Comparison of ENCODE assay signal across 8 cellular contexts in the genomic region with DNA sequence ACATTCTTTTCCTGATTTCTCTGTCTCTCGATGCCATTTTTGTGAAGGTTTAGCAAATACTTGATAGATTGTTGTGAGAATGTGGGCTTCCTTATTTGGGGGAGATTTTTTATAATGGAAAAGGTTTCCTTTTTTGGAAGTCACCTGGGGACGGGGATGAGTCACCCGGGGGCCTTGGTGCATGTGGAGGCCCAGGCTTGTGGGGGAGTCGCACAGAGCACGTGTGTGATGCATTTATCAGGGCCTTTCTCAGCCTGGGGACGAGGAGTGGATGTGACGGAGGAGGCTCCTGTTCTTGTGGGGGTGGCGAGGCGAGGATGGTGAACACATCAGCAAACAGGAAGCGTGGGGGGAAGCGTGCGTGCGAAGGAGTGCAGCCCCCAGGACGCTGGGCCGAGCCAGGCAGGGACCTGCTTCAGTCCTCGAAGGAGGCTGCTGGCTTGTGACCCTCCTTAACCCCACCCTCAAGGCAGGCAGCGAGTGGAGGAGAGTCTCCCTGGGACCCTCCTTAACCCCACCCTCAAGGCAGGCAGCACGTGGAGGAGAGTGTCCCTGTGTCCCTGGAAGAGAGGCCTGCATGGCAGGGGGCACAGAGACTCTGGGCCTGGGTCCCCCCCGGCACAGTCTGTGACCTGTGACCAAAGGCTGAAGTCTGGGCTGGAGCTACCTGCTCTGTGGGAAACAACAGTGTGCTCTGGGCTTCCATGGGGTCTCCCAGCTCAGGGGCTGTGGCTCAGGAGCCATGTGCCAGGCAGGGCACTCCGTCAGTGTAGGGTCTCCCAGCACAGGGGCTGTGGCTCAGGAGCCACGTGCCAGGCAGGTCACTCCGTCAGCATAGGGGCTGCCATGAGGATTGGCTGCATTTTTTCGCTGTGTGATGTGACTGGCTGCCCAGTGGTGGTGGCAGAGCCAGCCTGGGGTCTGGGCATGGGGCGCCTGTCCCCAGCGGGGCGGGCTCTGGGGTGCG. TPM values are rescaled to one million over a fixed set of nuclear protein-coding genes. Genes with fewer than 3 reads are reported as not detected.
A peak's percentile ranks its signal among the peaks of the same experiment; 100 is the strongest.
DNase-seq lines count a peak whose midpoint lies in the region; ATAC-seq and TF ChIP-seq lines count a peak whose summit lies in the region.

No MANE protein-coding gene starts in this region.

- peak overlapping the region; percentile 36 for H3K4me3 ChIP-seq in CD8-positive, alpha-beta T cell (ENCODE audit: low read depth, low read length)

- no peaks in the 10 kb centered on the region for H3K27me3 Mint-ChIP-seq in CD8-positive, alpha-beta T cell (ENCODE audit: low read depth)
- peaks cover 5% of the 10 kb centered on the region for H3K27me3 Mint-ChIP-seq in activated naive CD4-positive, alpha-beta T cell treated with anti-CD3 and anti-CD28 coated beads, Interleukin-2, amount 10 ng/mL, durations not matched to agents 7 days and 5 days
- H3K27me3 Mint-ChIP-seq in progenitor cell of endocrine pancreas (peaks cover 4% of the 10 kb centered on the region), Calu3 (ENCODE audit: unreplicated experiment) (no peaks in the 10 kb centered on the region)

- no peaks in the 10 kb centered on the region for H3K9me3 Mint-ChIP-seq in CD8-positive, alpha-beta T cell
- no peaks in the 10 kb centered on the region for H3K9me3 Mint-ChIP-seq in activated naive CD4-positive, alpha-beta T cell treated with anti-CD3 and anti-CD28 coated beads, Interleukin-2, amount 10 ng/mL, durations not matched to agents 7 days and 5 days
- no peaks in the 10 kb centered on the region for H3K9me3 Mint-ChIP-seq in progenitor cell of endocrine pancreas (ENCODE audit: low read depth)
- H3K9me3 Mint-ChIP-seq in Calu3 (ENCODE audit: low read depth, unreplicated experiment), result no peaks in the 10 kb centered on the region

- POLR2A ChIA-PET in CD8-positive, alpha-beta T cell (lab: Charles Lee), result interaction anchor here (0.6 to 1.3 kb wide), 7 partner anchors 9 to 133 kb away, joined by 3 to 5 read pairs (median 3); a partner anchor contains a TSS

- H3K36me3 ChIP-seq in CD8-positive, alpha-beta T cell (ENCODE audit: insufficient read depth, low read length), result no peaks in the 10 kb centered on the region

- peak; percentile 80 for ATAC-seq in CD8-positive, alpha-beta T cell
- no peak; the same call in 2 of the 3 replicates for ATAC-seq in SK-N-SH treated with all-trans-retinoic acid at 6 μM for 48 hours

- H3K4me1 ChIP-seq in CD8-positive, alpha-beta T cell (ENCODE audit: insufficient read depth, low read length), result peaks cover 46% of the 10 kb centered on the region

- intact Hi-C loops in CD8-positive, alpha-beta T cell (cut with DNase I, micrococcal nuclease), result loop anchor here (1.0 kb wide), 2 partner anchors 17 to 57 kb away; a partner anchor contains a TSS
- intact Hi-C loops in Calu3 (cut with micrococcal nuclease; ENCODE audit: unreplicated experiment), result no loop called here

- no peaks in the 10 kb centered on the region for H3K9me3 ChIP-seq in CD8-positive, alpha-beta T cell (ENCODE audit: low read length)

- peak overlapping the region; percentile 96 for H3K27ac Mint-ChIP-seq in CD8-positive, alpha-beta T cell
- H3K27ac Mint-ChIP-seq in activated naive CD4-positive, alpha-beta T cell treated with anti-CD3 and anti-CD28 coated beads, Interleukin-2, amount 10 ng/mL, durations not matched to agents 7 days and 5 days, result peak overlapping the region; percentile 87
- H3K27ac Mint-ChIP-seq in progenitor cell of endocrine pancreas (peak overlapping the region; percentile 87), Calu3 (ENCODE audit: unreplicated experiment) (no peak overlapping the region)

- H3K4me3 Mint-ChIP-seq in CD8-positive, alpha-beta T cell, result peak overlapping the region; percentile 78
- peak overlapping the region; percentile 36 for H3K4me3 Mint-ChIP-seq in activated naive CD4-positive, alpha-beta T cell treated with anti-CD3 and anti-CD28 coated beads, Interleukin-2, amount 10 ng/mL, durations not matched to agents 7 days and 5 days
- H3K4me3 Mint-ChIP-seq in progenitor cell of endocrine pancreas (ENCODE audit: low read depth) (no peak overlapping the region), Calu3 (ENCODE audit: low read depth, unreplicated experiment) (no peak overlapping the region)

- CTCF ChIA-PET in CD8-positive, alpha-beta T cell (lab: Charles Lee), result interaction anchor here (1.1 to 6.7 kb wide), 4 partner anchors 15 to 58 kb away, joined by 3 to 33 read pairs (median 4); no protein-coding TSS in a partner anchor
- CTCF ChIA-PET in activated naive CD4-positive, alpha-beta T cell treated with anti-CD3 and anti-CD28 coated beads, Interleukin-2, amount 10 ng/mL, durations not matched to agents 7 days and 5 days (lab: Charles Lee), result interaction anchor here (0.6 to 1.4 kb wide), 4 partner anchors 13 to 133 kb away, joined by 3 read pairs; a partner anchor contains a TSS
- CTCF ChIA-PET in Calu3 (lab: Charles Lee), result no interaction called here

- peak; percentile 29 to 91 (median 68) for DNase-seq in CD8-positive, alpha-beta T cell
- DNase-seq in OCI-M1 (lab: John Stamatoyannopoulos, UW) (peak; percentile 81), progenitor cell of endocrine pancreas (ENCODE audit: low spot score, unreplicated experiment) (no peak), Calu3 (no peak), NCI-H2081 (lab: John Stamatoyannopoulos, UW) (no peak), NCI-H2081 treated with DMSO at 0.1 percent for 48 hours (lab: John Stamatoyannopoulos, UW) (no peak)
- peak; percentile 66 for DNase-seq in activated naive CD4-positive, alpha-beta T cell treated with anti-CD3 and anti-CD28 coated beads, Interleukin-2, amount 10 ng/mL, durations not matched to agents 7 days and 5 days

- TF ChIP-seq CTCF in CD8-positive, alpha-beta T cell (IDR thresholded peaks at IDR 0.05), result no peak
- TF ChIP-seq CTCF in progenitor cell of endocrine pancreas (IDR thresholded peaks at IDR 0.05; ENCODE audit: unreplicated experiment) (no peak), Calu3 (IDR thresholded peaks at IDR 0.05; ENCODE audit: unreplicated experiment) (no peak)

- H3K36me3 Mint-ChIP-seq in CD8-positive, alpha-beta T cell, result peaks cover 15% of the 10 kb centered on the region
- H3K36me3 Mint-ChIP-seq in activated naive CD4-positive, alpha-beta T cell treated with anti-CD3 and anti-CD28 coated beads, Interleukin-2, amount 10 ng/mL, durations not matched to agents 7 days and 5 days, result peaks cover 9% of the 10 kb centered on the region
- H3K36me3 Mint-ChIP-seq in progenitor cell of endocrine pancreas (ENCODE audit: insufficient read depth), result peaks cover 2% of the 10 kb centered on the region
- H3K36me3 Mint-ChIP-seq in Calu3 (ENCODE audit: insufficient read depth, unreplicated experiment), result no peaks in the 10 kb centered on the region

- H3K27ac ChIP-seq in CD8-positive, alpha-beta T cell (ENCODE audit: low read depth, low read length), result peak overlapping the region; percentile 78

- peaks cover 49% of the 10 kb centered on the region for H3K4me1 Mint-ChIP-seq in CD8-positive, alpha-beta T cell (ENCODE audit: low read depth)
- peaks cover 62% of the 10 kb centered on the region for H3K4me1 Mint-ChIP-seq in activated naive CD4-positive, alpha-beta T cell treated with anti-CD3 and anti-CD28 coated beads, Interleukin-2, amount 10 ng/mL, durations not matched to agents 7 days and 5 days
- H3K4me1 Mint-ChIP-seq in progenitor cell of endocrine pancreas (ENCODE audit: low read depth) (peaks cover 15% of the 10 kb centered on the region), Calu3 (ENCODE audit: low read depth, unreplicated experiment) (peaks cover 8% of the 10 kb centered on the region)

- no peaks in the 10 kb centered on the region for H3K27me3 ChIP-seq in CD8-positive, alpha-beta T cell (ENCODE audit: insufficient read depth, low read length)

- BruUV-seq in Calu3 (replicated peaks; lab: Mats Ljungman, UMichigan), result no TSS peak

TF ChIP-seq in SK-N-SH treated with all-trans-retinoic acid at 6 μM for 48 hours, 23 proteins besides CTCF, POLR2A, EP300 and RAD21 (continues in another document):
- TF ChIP-seq BACH2 (CRISPR knock-in tag; IDR thresholded peaks at IDR 0.05; ENCODE audit: borderline replicate concordance), result no peak
- TF ChIP-seq, protein P1, sequence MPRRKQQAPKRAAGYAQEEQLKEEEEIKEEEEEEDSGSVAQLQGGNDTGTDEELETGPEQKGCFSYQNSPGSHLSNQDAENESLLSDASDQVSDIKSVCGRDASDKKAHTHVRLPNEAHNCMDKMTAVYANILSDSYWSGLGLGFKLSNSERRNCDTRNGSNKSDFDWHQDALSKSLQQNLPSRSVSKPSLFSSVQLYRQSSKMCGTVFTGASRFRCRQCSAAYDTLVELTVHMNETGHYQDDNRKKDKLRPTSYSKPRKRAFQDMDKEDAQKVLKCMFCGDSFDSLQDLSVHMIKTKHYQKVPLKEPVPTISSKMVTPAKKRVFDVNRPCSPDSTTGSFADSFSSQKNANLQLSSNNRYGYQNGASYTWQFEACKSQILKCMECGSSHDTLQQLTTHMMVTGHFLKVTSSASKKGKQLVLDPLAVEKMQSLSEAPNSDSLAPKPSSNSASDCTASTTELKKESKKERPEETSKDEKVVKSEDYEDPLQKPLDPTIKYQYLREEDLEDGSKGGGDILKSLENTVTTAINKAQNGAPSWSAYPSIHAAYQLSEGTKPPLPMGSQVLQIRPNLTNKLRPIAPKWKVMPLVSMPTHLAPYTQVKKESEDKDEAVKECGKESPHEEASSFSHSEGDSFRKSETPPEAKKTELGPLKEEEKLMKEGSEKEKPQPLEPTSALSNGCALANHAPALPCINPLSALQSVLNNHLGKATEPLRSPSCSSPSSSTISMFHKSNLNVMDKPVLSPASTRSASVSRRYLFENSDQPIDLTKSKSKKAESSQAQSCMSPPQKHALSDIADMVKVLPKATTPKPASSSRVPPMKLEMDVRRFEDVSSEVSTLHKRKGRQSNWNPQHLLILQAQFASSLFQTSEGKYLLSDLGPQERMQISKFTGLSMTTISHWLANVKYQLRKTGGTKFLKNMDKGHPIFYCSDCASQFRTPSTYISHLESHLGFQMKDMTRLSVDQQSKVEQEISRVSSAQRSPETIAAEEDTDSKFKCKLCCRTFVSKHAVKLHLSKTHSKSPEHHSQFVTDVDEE (CRISPR knock-in tag; IDR thresholded peaks at IDR 0.05), result no peak
- TF ChIP-seq, protein P2, sequence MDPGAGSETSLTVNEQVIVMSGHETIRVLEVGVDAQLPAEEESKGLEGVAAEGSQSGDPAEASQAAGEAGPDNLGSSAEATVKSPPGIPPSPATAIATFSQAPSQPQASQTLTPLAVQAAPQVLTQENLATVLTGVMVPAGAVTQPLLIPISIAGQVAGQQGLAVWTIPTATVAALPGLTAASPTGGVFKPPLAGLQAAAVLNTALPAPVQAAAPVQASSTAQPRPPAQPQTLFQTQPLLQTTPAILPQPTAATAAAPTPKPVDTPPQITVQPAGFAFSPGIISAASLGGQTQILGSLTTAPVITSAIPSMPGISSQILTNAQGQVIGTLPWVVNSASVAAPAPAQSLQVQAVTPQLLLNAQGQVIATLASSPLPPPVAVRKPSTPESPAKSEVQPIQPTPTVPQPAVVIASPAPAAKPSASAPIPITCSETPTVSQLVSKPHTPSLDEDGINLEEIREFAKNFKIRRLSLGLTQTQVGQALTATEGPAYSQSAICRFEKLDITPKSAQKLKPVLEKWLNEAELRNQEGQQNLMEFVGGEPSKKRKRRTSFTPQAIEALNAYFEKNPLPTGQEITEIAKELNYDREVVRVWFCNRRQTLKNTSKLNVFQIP (CRISPR knock-in tag; IDR thresholded peaks at IDR 0.05; ENCODE audit: borderline replicate concordance, low read depth), result no peak
- no peak for TF ChIP-seq ISL1 (CRISPR knock-in tag; IDR thresholded peaks at IDR 0.05)

RNA-seq across cellular contexts. Expression of a gene that starts 57.2 kb away (rescaled TPM):
- 10 to 100 TPM; 34.6 to 37.5 TPM for total RNA-seq in CD8-positive, alpha-beta T cell
- total RNA-seq in progenitor cell of endocrine pancreas, result 50.5 and 55.2 TPM in 2 replicates
- total RNA-seq in Calu3 (2022), result 61.2 and 64.1 TPM in 2 replicates

Comparison
In these comparisons a context has a peak if more than half of its experiments do, and no peak if none do; other contexts are left out.
1. DNase-seq: peak in CD8-positive, alpha-beta T cell (7 of 7), OCI-M1 (single experiment) and activated naive CD4-positive, alpha-beta T cell treated with anti-CD3 and anti-CD28 coated beads, Interleukin-2, amount 10 ng/mL, durations not matched to agents 7 days and 5 days (single experiment); none in progenitor cell of endocrine pancreas (single experiment), Calu3 (single experiment), NCI-H2081 (0 of 2) and NCI-H2081 treated with DMSO at 0.1 percent for 48 hours (single experiment).
2. H3K4me3 Mint-ChIP-seq: peak in CD8-positive, alpha-beta T cell (single experiment) and activated naive CD4-positive, alpha-beta T cell treated with anti-CD3 and anti-CD28 coated beads, Interleukin-2, amount 10 ng/mL, durations not matched to agents 7 days and 5 days (single experiment); none in progenitor cell of endocrine pancreas (single experiment) and Calu3 (single experiment).